Comparison of ENCODE assay signal across 1 cellular context in the genomic region with DNA sequence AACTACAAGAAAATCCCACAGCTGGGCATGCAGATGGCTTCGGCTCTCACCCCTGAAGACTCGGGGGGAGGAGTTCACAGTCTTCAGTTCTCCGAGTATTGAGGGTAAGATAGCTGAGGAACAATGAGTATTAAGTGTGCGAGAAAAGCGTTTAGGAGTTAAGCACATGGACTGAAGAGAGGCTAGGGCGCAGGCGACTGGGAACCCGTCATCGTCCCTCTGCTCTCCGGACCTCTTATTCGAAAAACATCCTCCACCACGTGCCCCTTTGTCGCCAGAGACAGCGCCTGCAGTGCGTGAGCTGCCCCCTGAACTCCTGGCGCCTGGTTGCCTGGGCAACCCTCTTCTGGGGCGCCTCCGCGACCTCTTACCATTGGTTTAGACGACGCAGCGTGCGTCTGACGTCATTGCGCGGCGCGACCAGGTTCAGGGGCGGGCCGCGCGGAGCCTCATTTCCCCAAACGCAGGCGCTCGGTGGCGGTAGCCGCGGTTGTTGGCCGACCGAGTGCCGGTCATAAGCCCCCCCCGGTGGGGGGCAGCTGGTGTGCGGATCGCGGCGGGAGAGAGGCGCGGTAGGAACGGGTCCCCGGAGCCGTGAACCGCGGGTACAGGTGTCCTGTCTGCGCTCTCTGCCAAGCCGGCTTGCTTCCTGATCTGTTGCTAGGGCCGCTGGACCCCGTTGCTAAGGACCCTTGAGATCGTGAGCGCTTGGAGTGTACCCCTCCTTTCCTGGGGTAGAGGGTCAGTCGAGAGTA.
TF ChIP-seq lines count a peak whose summit lies in the region.

Gene PACRGL, plus strand, starts transcription at position 452 of the 755 bp plus-strand sequence. CDS start 4,024 bp downstream, outside the sequence.

TF ChIP-seq in K562, 482 proteins besides CTCF, POLR2A, EP300 and RAD21 (continued from another document):
- TF ChIP-seq FOXO4 (CRISPR knock-in tag; IDR thresholded peaks at IDR 0.05) (no peak), ZNF408 (CRISPR knock-in tag; IDR thresholded peaks at IDR 0.05; ENCODE audit: low read depth) (no peak), HDGF (IDR thresholded peaks at IDR 0.05) (no peak), ETS1 (conservative IDR thresholded peaks at IDR 0.05; ENCODE audit: control insufficient read depth, low read depth, low read length) (peak; percentile 84), ATF6 (CRISPR knock-in tag; IDR thresholded peaks at IDR 0.05) (0 out of 2 replicates have a peak, but pooled peaks have one; percentile 11), SRF (CRISPR knock-in tag; IDR thresholded peaks at IDR 0.05) (no peak)
- TF ChIP-seq, protein P1, sequence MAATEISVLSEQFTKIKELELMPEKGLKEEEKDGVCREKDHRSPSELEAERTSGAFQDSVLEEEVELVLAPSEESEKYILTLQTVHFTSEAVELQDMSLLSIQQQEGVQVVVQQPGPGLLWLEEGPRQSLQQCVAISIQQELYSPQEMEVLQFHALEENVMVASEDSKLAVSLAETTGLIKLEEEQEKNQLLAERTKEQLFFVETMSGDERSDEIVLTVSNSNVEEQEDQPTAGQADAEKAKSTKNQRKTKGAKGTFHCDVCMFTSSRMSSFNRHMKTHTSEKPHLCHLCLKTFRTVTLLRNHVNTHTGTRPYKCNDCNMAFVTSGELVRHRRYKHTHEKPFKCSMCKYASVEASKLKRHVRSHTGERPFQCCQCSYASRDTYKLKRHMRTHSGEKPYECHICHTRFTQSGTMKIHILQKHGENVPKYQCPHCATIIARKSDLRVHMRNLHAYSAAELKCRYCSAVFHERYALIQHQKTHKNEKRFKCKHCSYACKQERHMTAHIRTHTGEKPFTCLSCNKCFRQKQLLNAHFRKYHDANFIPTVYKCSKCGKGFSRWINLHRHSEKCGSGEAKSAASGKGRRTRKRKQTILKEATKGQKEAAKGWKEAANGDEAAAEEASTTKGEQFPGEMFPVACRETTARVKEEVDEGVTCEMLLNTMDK (IDR thresholded peaks at IDR 0.05; ENCODE audit: borderline replicate concordance, insufficient read depth, low read depth, low read length, poor library complexity, severe bottlenecking) = no peak
- TF ChIP-seq, protein P2, sequence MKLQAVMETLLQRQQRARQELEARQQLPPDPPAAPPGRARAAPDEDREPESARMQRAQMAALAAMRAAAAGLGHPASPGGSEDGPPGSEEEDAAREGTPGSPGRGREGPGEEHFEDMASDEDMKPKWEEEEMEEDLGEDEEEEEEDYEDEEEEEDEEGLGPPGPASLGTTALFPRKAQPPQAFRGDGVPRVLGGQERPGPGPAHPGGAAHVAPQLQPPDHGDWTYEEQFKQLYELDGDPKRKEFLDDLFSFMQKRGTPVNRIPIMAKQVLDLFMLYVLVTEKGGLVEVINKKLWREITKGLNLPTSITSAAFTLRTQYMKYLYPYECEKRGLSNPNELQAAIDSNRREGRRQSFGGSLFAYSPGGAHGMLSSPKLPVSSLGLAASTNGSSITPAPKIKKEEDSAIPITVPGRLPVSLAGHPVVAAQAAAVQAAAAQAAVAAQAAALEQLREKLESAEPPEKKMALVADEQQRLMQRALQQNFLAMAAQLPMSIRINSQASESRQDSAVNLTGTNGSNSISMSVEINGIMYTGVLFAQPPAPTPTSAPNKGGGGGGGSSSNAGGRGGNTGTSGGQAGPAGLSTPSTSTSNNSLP (IDR thresholded peaks at IDR 0.05; ENCODE audit: borderline replicate concordance, low read depth, low read length) = no peak
TF ChIP-seq in K562: peak in this region for 89.
